ENCODE assay signal across 10 cellular contexts in the genomic region with DNA sequence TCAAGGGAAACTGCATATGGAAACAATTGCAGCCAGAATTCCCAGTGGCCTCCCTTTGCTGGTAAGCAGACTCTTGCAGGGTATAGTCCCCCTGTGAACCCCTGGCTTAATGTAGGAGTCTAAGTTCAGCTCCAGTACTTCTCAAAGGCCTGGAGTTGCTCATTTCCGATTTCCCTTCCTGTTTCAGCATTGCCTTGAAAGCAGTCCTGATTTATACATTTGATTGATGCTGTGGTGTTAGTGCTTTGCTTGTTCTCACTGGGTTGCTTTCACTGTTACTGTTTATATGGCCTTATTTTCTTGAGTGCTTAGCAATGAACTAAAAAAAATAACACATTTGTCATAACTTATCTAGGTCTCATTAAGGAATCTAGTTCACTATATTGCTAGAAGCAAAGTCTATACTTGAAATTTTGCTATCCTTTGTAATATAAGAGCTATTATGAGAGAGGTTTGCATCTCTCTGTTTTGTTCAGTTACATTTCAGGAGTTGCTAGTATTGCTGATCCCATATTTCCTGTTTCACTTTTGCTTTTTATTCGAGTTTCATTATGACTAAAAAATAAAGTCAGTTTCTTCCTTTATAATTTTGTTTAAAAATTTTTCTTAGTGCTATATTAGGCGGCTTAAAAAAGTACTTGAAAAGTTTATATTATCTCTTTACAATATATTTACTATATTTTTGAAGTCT.
DNase-seq lines count a peak whose midpoint lies in the region; ATAC-seq, FAIRE-seq and TF ChIP-seq lines count a peak whose summit lies in the region.
"Had no signal": no experiment of that assay in that cellular context is flagged by ENCODE, and none has a peak within 500 bp of the region (broad histone marks: within the 10 kb centered on the region; RNA-seq: fewer than 3 reads in every experiment).

No MANE protein-coding gene starts in this region.

- H3K27ac Mint-ChIP-seq in effector memory CD8-positive, alpha-beta T cell, result peak overlapping the region; percentile 42 to 84

- peaks cover 2% of the 10 kb centered on the region for H3K36me3 Mint-ChIP-seq in effector memory CD8-positive, alpha-beta T cell (ENCODE audit: insufficient read depth)

- no peak overlapping the region for H3K4me2 ChIP-seq in Karpas-422 (ENCODE audit: low read depth, low read length, poor library complexity, severe bottlenecking)

- no peaks in the 10 kb centered on the region for H3K27me3 ChIP-seq in Karpas-422 (ENCODE audit: low read length)

- no peaks in the 10 kb centered on the region for H3K79me2 ChIP-seq in Karpas-422 (ENCODE audit: low read length)

- DNase-seq in GM18507 (ENCODE audit: extremely low spot score, insufficient read length, low read depth), result no peak
- DNase-seq in GM20000 (ENCODE audit: low spot score), result peak; percentile 17
- DNase-seq in effector memory CD8-positive, alpha-beta T cell, result no peak
- no peak for DNase-seq in Karpas-422
- DNase-seq in stimulated activated CD4-positive, alpha-beta T cell treated with anti-CD3 and anti-CD28 coated beads, Interleukin-15, amount 100 ng/mL, for 24 hours, result no peak
- DNase-seq: activated CD4-positive, CD25-positive, alpha-beta regulatory T cell; caudate nucleus had no signal

- H3K27me3 Mint-ChIP-seq in effector memory CD8-positive, alpha-beta T cell, result no peaks in the 10 kb centered on the region

- H3K4me3 Mint-ChIP-seq in effector memory CD8-positive, alpha-beta T cell, result peak overlapping the region; percentile 51 to 63

- H3K9ac ChIP-seq in Karpas-422 (ENCODE audit: low read length), result no peak overlapping the region

- no peak overlapping the region for H2AFZ ChIP-seq in Karpas-422 (ENCODE audit: low read length)

- no peaks in the 10 kb centered on the region for H3K9me3 ChIP-seq in Karpas-422 (ENCODE audit: low read length)

- no peaks in the 10 kb centered on the region for H4K20me1 ChIP-seq in Karpas-422 (ENCODE audit: insufficient read depth, low read depth, low read length)

- H3K27ac ChIP-seq in Karpas-422 (ENCODE audit: low read length), result no peak overlapping the region

- H3K4me1 ChIP-seq in Karpas-422 (ENCODE audit: low read length), result no peaks in the 10 kb centered on the region

- no peak overlapping the region for H3K4me3 ChIP-seq in Karpas-422 (ENCODE audit: low read length)

- ATAC-seq in HG03135 (IDR thresholded peaks at IDR 0.05; ENCODE audit: unreplicated experiment), result peak; percentile 60
- peak; percentile 22 for ATAC-seq in effector memory CD8-positive, alpha-beta T cell (replicated peaks)
- no peak for ATAC-seq in HG02588 (IDR thresholded peaks at IDR 0.05; ENCODE audit: unreplicated experiment)
- ATAC-seq in HG03025 (IDR thresholded peaks at IDR 0.05; ENCODE audit: low FRiP score, unreplicated experiment), result no peak

- no peaks in the 10 kb centered on the region for H3K36me3 ChIP-seq in Karpas-422 (ENCODE audit: insufficient read depth, low read length)

- no peaks in the 10 kb centered on the region for H3K9me2 ChIP-seq in Karpas-422 (replicated peaks; ENCODE audit: insufficient read depth, low read length)

- H3K4me1 Mint-ChIP-seq in effector memory CD8-positive, alpha-beta T cell (ENCODE audit: low read depth in 2 of 2), result peaks cover 3 to 4% of the 10 kb centered on the region in 2 donors

- no peak for TF ChIP-seq CTCF in GM20000 (IDR thresholded peaks at IDR 0.05; ENCODE audit: extremely low read depth, missing control alignments)

- FAIRE-seq in GM18507 (lab: Jason Lieb, UNC), result peak; percentile 63

- no peaks in the 10 kb centered on the region for H3K9me3 Mint-ChIP-seq in effector memory CD8-positive, alpha-beta T cell

Comparison
In these comparisons a context has a peak if more than half of its experiments do, and no peak if none do; other contexts are left out.
1. ATAC-seq: peak in HG03135 (single experiment) and effector memory CD8-positive, alpha-beta T cell (single experiment); none in HG02588 (single experiment) and HG03025 (single experiment).